ENCODE assay signal across 8 cellular contexts in the genomic region with DNA sequence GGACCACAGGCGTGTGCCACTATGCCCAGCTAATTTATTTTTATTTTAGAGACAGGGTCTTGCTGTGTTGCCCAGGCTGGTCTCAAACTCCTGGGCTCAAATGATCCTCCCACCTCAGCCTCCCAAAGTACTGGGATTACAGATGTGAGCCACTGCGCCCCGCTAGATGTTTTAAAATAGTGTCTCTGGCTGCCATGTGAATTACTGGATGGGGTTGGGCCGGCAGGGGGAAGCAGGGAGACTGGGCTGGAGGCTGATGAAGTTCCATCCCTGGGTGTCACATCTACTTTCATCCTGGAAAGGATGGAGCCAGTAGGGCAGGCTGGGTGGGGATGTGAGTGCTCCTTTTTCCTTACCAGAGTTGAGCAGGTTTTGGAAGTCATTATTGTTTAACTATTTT. TPM values are rescaled to one million over a fixed set of nuclear protein-coding genes. Genes with fewer than 3 reads are reported as not detected.
A peak's percentile ranks its signal among the peaks of the same experiment; 100 is the strongest.
DNase-seq lines count a peak whose midpoint lies in the region.

No MANE protein-coding gene starts in this region.

- no peak overlapping the region for H2AK5ac ChIP-seq in mesendoderm (ENCODE audit: low read length)

- no peaks in the 10 kb centered on the region for H3K27me3 ChIP-seq in mesendoderm (ENCODE audit: insufficient read depth, low read length, poor library complexity)

- no CpG with 5 or more reads among the region's 4 CpGs for WGBS in mesendoderm (ENCODE audit: extremely low coverage, insufficient coverage, low lambda C conversion rate)

- H2BK120ac ChIP-seq in mesendoderm (ENCODE audit: low read depth, low read length): no peak overlapping the region

- no peaks in the 10 kb centered on the region for H3K4me1 ChIP-seq in mesendoderm (ENCODE audit: control insufficient read depth, low read depth, low read length)

- H3K4me3 ChIP-seq in mesendoderm (ENCODE audit: low read length): no peak overlapping the region

- in situ Hi-C loops in KBM-7 (cut with MboI; ENCODE audit: low pct_unique_long_range_greater_than_20kb, low sequenced_read_pairs) (no loop called here), T47D (cut with HindIII; ENCODE audit: low pct_unique_long_range_greater_than_20kb, low sequenced_read_pairs) (no loop called here)

- H2BK15ac ChIP-seq in mesendoderm (replicated peaks; ENCODE audit: low read depth): no peak overlapping the region

- H3K56ac ChIP-seq in mesendoderm (ENCODE audit: low read length): no peak overlapping the region

- no peak overlapping the region for H3K23ac ChIP-seq in mesendoderm (ENCODE audit: low read length)

- no peaks in the 10 kb centered on the region for H3K79me1 ChIP-seq in mesendoderm (ENCODE audit: low read length)

- H3K79me2 ChIP-seq in mesendoderm (ENCODE audit: control insufficient read depth, insufficient read depth, low read length): no peaks in the 10 kb centered on the region

- no peak overlapping the region for H3K4me2 ChIP-seq in mesendoderm (ENCODE audit: low read length)

- no peak overlapping the region for H3K18ac ChIP-seq in mesendoderm (ENCODE audit: low read length)

- no peak overlapping the region for H4K5ac ChIP-seq in mesendoderm (ENCODE audit: low read length)

- no peaks in the 10 kb centered on the region for H3K36me3 ChIP-seq in mesendoderm (ENCODE audit: control insufficient read depth, insufficient read depth, low read length)

- peak; percentile 50 for DNase-seq in Daoy (ENCODE audit: low read depth)
- peak; percentile 39 for DNase-seq in KBM-7
- peak; percentile 37 to 66 for DNase-seq in T47D (ENCODE audit: low read depth in 1 of 2, low spot score in 1 of 2)
- peak; percentile 25 for DNase-seq in mesendoderm
- DNase-seq in GM19238 (ENCODE audit: insufficient read length, low spot score): no peak
- no peak for DNase-seq in NK-92 (lab: John Stamatoyannopoulos, UW; ENCODE audit: unreplicated experiment)
- DNase-seq in OCI-M2 (lab: John Stamatoyannopoulos, UW; ENCODE audit: unreplicated experiment): no peak
- no peak for DNase-seq in cerebellum (ENCODE audit: low spot score)

- H3K4ac ChIP-seq in mesendoderm (ENCODE audit: low read depth, low read length): no peak overlapping the region

- no peak overlapping the region for H3K27ac ChIP-seq in mesendoderm (ENCODE audit: low read depth, low read length)

- H4K8ac ChIP-seq in mesendoderm (ENCODE audit: low read depth, low read length): no peak overlapping the region

- H2BK5ac ChIP-seq in mesendoderm (ENCODE audit: low read length): no peak overlapping the region

- H3K9ac ChIP-seq in mesendoderm (ENCODE audit: low read length): no peak overlapping the region

RNA-seq across cellular contexts. Expression of a gene that starts 46.1 kb away (rescaled TPM):
- 0.06 TPM in 1 of 2 replicates, not detected in the other for total RNA-seq in Daoy (2014; rRNA removed; shearing (Covaris generic))
- 0.25 TPM for polyA plus RNA-seq in mesendoderm (2013, experiment 1 of 2)
- 0.21 TPM for polyA plus RNA-seq in mesendoderm (2013, experiment 2 of 2)
- total RNA-seq in cerebellum: 2.1 TPM

Comparison
In these comparisons a context has a peak if more than half of its experiments do, and no peak if none do; other contexts are left out.
1. DNase-seq: peak in Daoy (single experiment), KBM-7 (single experiment), T47D (2 of 2) and mesendoderm (single experiment); none in GM19238 (single experiment), NK-92 (single experiment), OCI-M2 (single experiment) and cerebellum (single experiment).